ENCODE assay signal across 15 cellular contexts in the genomic region with DNA sequence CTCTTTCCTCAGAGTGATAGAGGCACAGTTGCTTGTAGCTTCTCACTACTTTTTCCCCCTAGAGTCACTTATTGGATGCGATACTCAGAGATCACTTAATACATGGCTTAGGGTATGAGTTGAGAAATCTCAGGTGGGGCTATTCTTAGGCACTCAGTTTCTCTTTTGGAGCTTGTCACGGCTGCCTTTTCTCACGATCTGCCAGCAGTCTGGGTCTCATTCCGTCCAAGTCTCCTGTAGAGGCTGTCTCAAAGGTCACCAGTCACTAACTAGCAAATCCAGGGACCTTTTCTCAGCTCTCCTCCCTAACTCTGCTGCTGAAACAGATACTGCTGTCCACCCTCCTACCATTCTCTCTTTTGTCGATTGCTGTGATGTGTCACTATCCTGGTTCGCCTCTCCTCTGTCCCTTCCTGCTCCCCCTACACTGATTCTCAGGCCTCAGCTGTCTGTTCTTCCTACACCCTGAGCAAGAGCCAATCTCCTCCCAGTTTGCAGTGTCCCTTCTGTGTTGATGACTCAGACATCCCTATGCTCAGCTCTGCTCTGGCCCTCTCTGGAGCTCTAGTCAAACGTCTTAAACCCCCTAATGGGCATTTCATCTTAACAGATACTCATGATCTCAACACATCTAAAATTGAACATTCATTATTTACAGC. TPM values are rescaled to one million over a fixed set of nuclear protein-coding genes. Genes with fewer than 3 reads are reported as not detected.
DNase-seq lines count a peak whose midpoint lies in the region; ATAC-seq, FAIRE-seq and TF ChIP-seq lines count a peak whose summit lies in the region.
"Had no signal": no experiment of that assay in that cellular context is flagged by ENCODE, and none has a peak within 500 bp of the region (broad histone marks: within the 10 kb centered on the region; RNA-seq: fewer than 3 reads in every experiment).

No MANE protein-coding gene starts in this region.

- no peak overlapping the region for H2AK9ac ChIP-seq in IMR-90 (replicated peaks; ENCODE audit: low read depth, low read length, poor library complexity)

- no peak for TF ChIP-seq CTCF in IMR-90 (conservative IDR thresholded peaks at IDR 0.05; ENCODE audit: low read depth, low read length)
- no peak for TF ChIP-seq CTCF in chondrocyte (IDR thresholded peaks at IDR 0.05)
- TF ChIP-seq CTCF in HepG2 (CRISPR knock-in tag; IDR thresholded peaks at IDR 0.05), result no peak
- TF ChIP-seq CTCF in GM10266 (IDR thresholded peaks at IDR 0.05; ENCODE audit: control insufficient read depth, insufficient read depth, low read depth, missing control alignments), result no peak

- FAIRE-seq in HepG2 (lab: Jason Lieb, UNC), result no peak
- FAIRE-seq: endothelial cell of umbilical vein, GM12891 had no signal

- H3K27me3 ChIP-seq in IMR-90 (ENCODE audit: control insufficient read depth, insufficient read depth, low read length), result peaks cover 12% of the 10 kb centered on the region
- H3K27me3 ChIP-seq in HepG2 (ENCODE audit: control insufficient read depth in 1 of 2, insufficient read depth in 2 of 2, low read length in 2 of 2), result no peaks in the 10 kb centered on the region

- H3K9me3 ChIP-seq in IMR-90 (ENCODE audit: control insufficient read depth, insufficient read depth, low read length) (no peaks in the 10 kb centered on the region), HepG2 (ENCODE audit: low read length) (no peaks in the 10 kb centered on the region)

- H3K56ac ChIP-seq in IMR-90 (ENCODE audit: extremely low read depth, insufficient read depth, low read length), result no peak overlapping the region

- peak overlapping the region; percentile 45 for H3K4ac ChIP-seq in IMR-90 (ENCODE audit: low read depth, low read length)

- peak overlapping the region; percentile 75; the same call in 2 of the 3 replicates for H2BK15ac ChIP-seq in IMR-90 (ENCODE audit: low read depth, low read length)

- no peak overlapping the region for H3K27ac ChIP-seq in IMR-90 (ENCODE audit: insufficient read depth, low read length)
- H3K27ac ChIP-seq in HepG2 (ENCODE audit: extremely low read length, insufficient read depth, low read length), result no peak overlapping the region
- H3K27ac ChIP-seq: VCaP had no signal

- DNase-seq in AG08395 (ENCODE audit: low spot score) (peak; percentile 88), IMR-90 (peak; percentile 60), chondrocyte (ENCODE audit: low spot score) (no peak), HepG2 (ENCODE audit: low spot score) (peak; percentile 12), middle frontal gyrus (ENCODE audit: extremely low spot score, low spot score) (no peak), GM10266 (ENCODE audit: extremely low spot score) (no peak), iPS-NIHi7 (ENCODE audit: extremely low spot score) (no peak), 8988T (no peak)
- DNase-seq: activated gamma-delta T cell treated with Interleukin-2 at 50 U/mL for 16 hours; stimulated activated CD4-positive, alpha-beta T cell treated with anti-CD3 and anti-CD28 coated beads, Interleukin-15, amount 100 ng/mL, for 24 hours had no signal

- H3K9ac ChIP-seq in IMR-90 (ENCODE audit: low read depth, low read length), result no peak overlapping the region
- H3K9ac ChIP-seq in HepG2 (ENCODE audit: insufficient read depth, low read depth, low read length), result no peak overlapping the region

- ATAC-seq in IMR-90 (ENCODE audit: low read depth), result peak; percentile 60
- peak; percentile 40; the same call in 2 of the 3 replicates for ATAC-seq in HepG2

- peak overlapping the region; percentile 29 for H2AK5ac ChIP-seq in IMR-90 (ENCODE audit: low read depth, low read length)

- H3K4me2 ChIP-seq in IMR-90 (ENCODE audit: low read depth, low read length) (no peak overlapping the region), HepG2 (ENCODE audit: low read depth, low read length) (peak overlapping the region; percentile 30)

- TF ChIP-seq RAD21 in IMR-90 (IDR thresholded peaks at IDR 0.05; ENCODE audit: low read length), result no peak
- no peak for TF ChIP-seq RAD21 in HepG2 (CRISPR knock-in tag; IDR thresholded peaks at IDR 0.05)

- H4K5ac ChIP-seq in IMR-90 (ENCODE audit: low read depth, low read length), result no peak overlapping the region

- H4K8ac ChIP-seq in IMR-90 (ENCODE audit: low read depth in 2 of 2, low read length in 2 of 2), result peak overlapping the region in 1 of 2 experiments; percentile 70; a peak in 2 of 4 replicates

- H3K9me3 Mint-ChIP-seq in chondrocyte (ENCODE audit: low read depth), result no peaks in the 10 kb centered on the region
- H3K9me3 Mint-ChIP-seq: memory B cell; stimulated activated naive CD8-positive, alpha-beta T cell treated with anti-CD3 and anti-CD28 coated beads, Interleukin-15, Interleukin-2, amounts not matched to agents 100 ng/mL and 50 ng/mL, for 24 hours had no signal

- intact Hi-C loops in IMR-90 (cut with micrococcal nuclease), result no loop called here
- intact Hi-C loops in HepG2 (cut with micrococcal nuclease; ENCODE audit: unreplicated experiment), result no loop called here

- peaks cover 6% of the 10 kb centered on the region for H3K36me3 Mint-ChIP-seq in chondrocyte (ENCODE audit: low read depth)
- H3K36me3 Mint-ChIP-seq: memory B cell had no signal

- BruUV-seq in IMR-90 (replicated peaks; lab: Mats Ljungman, UMichigan) (no TSS peak), HepG2 (replicated peaks; lab: Mats Ljungman, UMichigan) (no TSS peak)

- no peak overlapping the region for H3K23ac ChIP-seq in IMR-90 (ENCODE audit: low read depth, low read length)

- no peaks in the 10 kb centered on the region for H3K79me1 ChIP-seq in IMR-90 (ENCODE audit: low read depth in 1 of 2, low read length in 2 of 2)

- no peak overlapping the region for H3K4me3 Mint-ChIP-seq in chondrocyte (ENCODE audit: unreplicated experiment)
- H3K4me3 Mint-ChIP-seq: memory B cell; stimulated activated naive CD8-positive, alpha-beta T cell treated with anti-CD3 and anti-CD28 coated beads, Interleukin-15, Interleukin-2, amounts not matched to agents 100 ng/mL and 50 ng/mL, for 24 hours had no signal

- dilution Hi-C loops in IMR-90 (cut with HindIII; ENCODE audit: low sequenced_read_pairs, unreplicated experiment), result no loop called here

- H3K27ac Mint-ChIP-seq in chondrocyte (ENCODE audit: unreplicated experiment), result peak overlapping the region; percentile 53
- H3K27ac Mint-ChIP-seq: memory B cell; stimulated activated naive CD8-positive, alpha-beta T cell treated with anti-CD3 and anti-CD28 coated beads, Interleukin-15, Interleukin-2, amounts not matched to agents 100 ng/mL and 50 ng/mL, for 24 hours had no signal

- POLR2A ChIA-PET in IMR-90 (lab: Charles Lee; ENCODE audit: unreplicated experiment), result no interaction called here
- POLR2A ChIA-PET in HepG2 (lab: Yijun Ruan, JAX), result interaction anchor here (1.2 to 1.6 kb wide), 2 partner anchors 27 to 134 kb away, joined by 3 read pairs; a partner anchor contains a TSS

- H4K20me1 ChIP-seq in IMR-90 (ENCODE audit: insufficient read depth, low read length) (no peaks in the 10 kb centered on the region), HepG2 (ENCODE audit: insufficient read depth, low read length) (no peaks in the 10 kb centered on the region)

- H2AFZ ChIP-seq in IMR-90 (replicated peaks; ENCODE audit: low read length, poor library complexity) (peak overlapping the region; percentile 77), HepG2 (ENCODE audit: low read length) (peak overlapping the region; percentile 28)

- H3K18ac ChIP-seq in IMR-90 (ENCODE audit: low read depth, low read length), result no peak overlapping the region

- peak overlapping the region; percentile 59; the same call in 1 of the 2 replicates for H2BK120ac ChIP-seq in IMR-90 (ENCODE audit: low read depth, low read length)

- H3K27me3 Mint-ChIP-seq in chondrocyte (ENCODE audit: low read depth), result peaks cover 16% of the 10 kb centered on the region

- peak overlapping the region; percentile 80; the same call in 1 of the 2 replicates for H2BK20ac ChIP-seq in IMR-90 (ENCODE audit: low read depth, low read length)

- CTCF ChIA-PET in IMR-90 (lab: Yijun Ruan, JAX) (interaction anchor here (1.4 kb wide), 1 partner anchor 14 kb away, joined by 3 read pairs; no protein-coding TSS in a partner anchor), HepG2 (lab: Yijun Ruan, JAX; ENCODE audit: low intra/inter-chr PET ratio, low total read pairs) (no interaction called here)

- H3K4me3 ChIP-seq in IMR-90 (ENCODE audit: insufficient read depth, low read depth, low read length), result no peak overlapping the region
- no peak overlapping the region for H3K4me3 ChIP-seq in HepG2 (replicated peaks in 1 of 3; ENCODE audit: insufficient read depth in 1 of 3, low read depth in 2 of 3, low read length in 3 of 3)

- H3K79me2 ChIP-seq in HepG2 (ENCODE audit: insufficient read depth, low read length), result no peaks in the 10 kb centered on the region

- H3K4me1 ChIP-seq in IMR-90 (ENCODE audit: control insufficient read depth, insufficient read depth, low read length) (peaks cover 17% of the 10 kb centered on the region), HepG2 (ENCODE audit: insufficient read depth, low read length) (peaks cover 81% of the 10 kb centered on the region)

- TF ChIP-seq EP300 in HepG2 (IDR thresholded peaks at IDR 0.05; ENCODE audit: low read depth in 2 of 2, low read length in 2 of 2) (no peak), HepG2 (CRISPR knock-in tag; IDR thresholded peaks at IDR 0.05; ENCODE audit: borderline replicate concordance) (no peak)

- 76% methylated on average over 4 of the region's 7 CpGs; no CpG with 5 or more reads in 1 of the 2 experiments for WGBS in IMR-90 (ENCODE audit: extremely low coverage in 2 of 2, insufficient read length in 1 of 2), 2 experiments
- 25% methylated on average over 7 of the region's 7 CpGs for WGBS in HepG2 (ENCODE audit: low lambda C conversion rate)

- H3K36me3 ChIP-seq in IMR-90 (ENCODE audit: control insufficient read depth, insufficient read depth, low read length) (no peaks in the 10 kb centered on the region), HepG2 (replicated peaks in 1 of 2; ENCODE audit: control insufficient read depth in 1 of 2, insufficient read depth in 2 of 2, low read length in 2 of 2) (no peaks in the 10 kb centered on the region)

- in situ Hi-C loops in IMR-90 (cut with MboI; ENCODE audit: low sequenced_read_pairs), result no loop called here
- in situ Hi-C loops in HepG2 (cut with HindIII; ENCODE audit: extremely low pct_ligation_motif_present, low pct_unique_long_range_greater_than_20kb), result no loop called here

- no peak overlapping the region for H2BK5ac ChIP-seq in IMR-90 (ENCODE audit: low read depth, low read length, poor library complexity, severe bottlenecking)

- H3K9me1 ChIP-seq in IMR-90 (ENCODE audit: insufficient read depth, low read length), result peaks cover 26% of the 10 kb centered on the region

- H3K14ac ChIP-seq in IMR-90 (replicated peaks; ENCODE audit: low read depth, low read length), result peak overlapping the region; percentile 60

- TF ChIP-seq POLR2A in IMR-90 (IDR thresholded peaks at IDR 0.05; ENCODE audit: low read depth, low read length), result no peak
- TF ChIP-seq POLR2A in HepG2 (IDR thresholded peaks at IDR 0.05; ENCODE audit: insufficient read depth in 1 of 2, low read depth in 2 of 2, low read length in 2 of 2), result no peak

- peaks cover 32% of the 10 kb centered on the region for H3K4me1 Mint-ChIP-seq in chondrocyte (ENCODE audit: low read depth)
- H3K4me1 Mint-ChIP-seq: memory B cell had no signal

- peak overlapping the region; percentile 78; the same call in 1 of the 2 replicates for H4K91ac ChIP-seq in IMR-90 (ENCODE audit: insufficient read depth, low read depth, low read length)

RNA-seq across cellular contexts. Expression of a gene that starts 12.4 kb away (rescaled TPM):
- total RNA-seq in IMR-90 (2012; rRNA removed) (under 0.01 and 0.28 TPM in 2 replicates), chondrocyte (1.3 to 3.9 TPM (median 2.9 TPM) in 3 replicates), HepG2 (2016; rRNA removed; fragmentation: Illumina TruSeq; extraction: Trizol) (not detected in 2 replicates)
- polyA plus RNA-seq in IMR-90 (2012; rRNA removed) (0.14 and 0.15 TPM in 2 replicates), HepG2 (2011; rRNA removed) (0.16 TPM in 2 replicates)
- polyA plus RNA-seq in IMR-90 (2012; cell fraction: cytosol; rRNA removed), result 0.01 and 0.16 TPM in 2 replicates
- 0.35 and 0.52 TPM in 2 replicates for polyA plus RNA-seq in IMR-90 (2012; cell fraction: nucleus; rRNA removed; ENCODE audit: low replicate concordance)
- not detected in 2 replicates for total RNA-seq in HepG2 (2016; cell fraction: cytosol; rRNA removed; fragmentation: Illumina TruSeq; extraction: Trizol; ENCODE audit: low read depth)
- 0.02 TPM in 1 of 2 replicates, not detected in the other for total RNA-seq in HepG2 (2016; cell fraction: insoluble cytoplasmic fraction; rRNA removed; fragmentation: Illumina TruSeq; extraction: Trizol)
- 0.03 TPM in 1 of 2 replicates, not detected in the other for total RNA-seq in HepG2 (2016; cell fraction: membrane; rRNA removed; fragmentation: Illumina TruSeq; extraction: Trizol)
- total RNA-seq in HepG2 (2016; cell fraction: nucleus; rRNA removed; fragmentation: Illumina TruSeq; extraction: Trizol), result not detected in 2 replicates
- polyA plus RNA-seq in HepG2 (2011; cell fraction: cytosol; rRNA removed), result 0.04 and 0.16 TPM in 2 replicates
- 0.50 and 1.3 TPM in 2 replicates for polyA plus RNA-seq in HepG2 (2011; cell fraction: nucleus; rRNA removed)
- 0.16 and 0.95 TPM in 2 replicates for polyA plus RNA-seq in HepG2 (2012)
- polyA plus RNA-seq in HepG2 (2016; cell fraction: cytosol; fragmentation: Illumina TruSeq; extraction: Trizol; ENCODE audit: low read depth), result not detected in 2 replicates
- not detected in 2 replicates for polyA plus RNA-seq in HepG2 (2016; cell fraction: insoluble cytoplasmic fraction; fragmentation: Illumina TruSeq; extraction: Trizol; ENCODE audit: low read depth)
- polyA plus RNA-seq in HepG2 (2016; cell fraction: membrane; fragmentation: Illumina TruSeq; extraction: Trizol; ENCODE audit: low read depth), result not detected in 2 replicates
- polyA plus RNA-seq in HepG2 (2016; cell fraction: nucleus; fragmentation: Illumina TruSeq; extraction: Trizol; ENCODE audit: insufficient read depth, low read depth), result not detected in 2 replicates
- 0.07 and 0.44 TPM in 2 replicates for polyA minus RNA-seq in HepG2 (2011; rRNA and poly(A)+ RNA removed; ENCODE audit: low replicate concordance)
- polyA minus RNA-seq in HepG2 (2011; cell fraction: cytosol; rRNA and poly(A)+ RNA removed), result 0.18 and 0.79 TPM in 2 replicates
- polyA minus RNA-seq in HepG2 (2011; cell fraction: nucleus; rRNA and poly(A)+ RNA removed), result 0.26 and 0.37 TPM in 2 replicates
- total RNA-seq: endothelial cell of umbilical vein had no signal
- polyA plus RNA-seq: endothelial cell of umbilical vein had no signal

RNA-seq across cellular contexts. Expression of a gene that starts 23.4 kb away (rescaled TPM):
- total RNA-seq in IMR-90 (2012; rRNA removed) (not detected in 2 replicates), chondrocyte (not detected in 3 replicates), HepG2 (2016; rRNA removed; fragmentation: Illumina TruSeq; extraction: Trizol) (not detected in 2 replicates)
- polyA plus RNA-seq in IMR-90 (2012; rRNA removed) (not detected in 2 replicates), HepG2 (2011; rRNA removed) (not detected in 2 replicates)
- polyA plus RNA-seq in IMR-90 (2012; cell fraction: cytosol; rRNA removed), result not detected in 2 replicates
- not detected in 2 replicates for polyA plus RNA-seq in IMR-90 (2012; cell fraction: nucleus; rRNA removed; ENCODE audit: low replicate concordance)
- total RNA-seq in HepG2 (2016; cell fraction: cytosol; rRNA removed; fragmentation: Illumina TruSeq; extraction: Trizol; ENCODE audit: low read depth), result not detected in 2 replicates
- total RNA-seq in HepG2 (2016; cell fraction: insoluble cytoplasmic fraction; rRNA removed; fragmentation: Illumina TruSeq; extraction: Trizol), result not detected in 2 replicates
- not detected in 2 replicates for total RNA-seq in HepG2 (2016; cell fraction: membrane; rRNA removed; fragmentation: Illumina TruSeq; extraction: Trizol)
- not detected in 2 replicates for total RNA-seq in HepG2 (2016; cell fraction: nucleus; rRNA removed; fragmentation: Illumina TruSeq; extraction: Trizol)
- not detected in 2 replicates for polyA plus RNA-seq in HepG2 (2011; cell fraction: cytosol; rRNA removed)
- not detected in 2 replicates for polyA plus RNA-seq in HepG2 (2011; cell fraction: nucleus; rRNA removed)
- not detected in 2 replicates for polyA plus RNA-seq in HepG2 (2012)
- not detected in 2 replicates for polyA plus RNA-seq in HepG2 (2016; cell fraction: cytosol; fragmentation: Illumina TruSeq; extraction: Trizol; ENCODE audit: low read depth)
- not detected in 2 replicates for polyA plus RNA-seq in HepG2 (2016; cell fraction: insoluble cytoplasmic fraction; fragmentation: Illumina TruSeq; extraction: Trizol; ENCODE audit: low read depth)
- polyA plus RNA-seq in HepG2 (2016; cell fraction: membrane; fragmentation: Illumina TruSeq; extraction: Trizol; ENCODE audit: low read depth), result not detected in 2 replicates
- polyA plus RNA-seq in HepG2 (2016; cell fraction: nucleus; fragmentation: Illumina TruSeq; extraction: Trizol; ENCODE audit: insufficient read depth, low read depth), result not detected in 2 replicates
- not detected in 2 replicates for polyA minus RNA-seq in HepG2 (2011; rRNA and poly(A)+ RNA removed; ENCODE audit: low replicate concordance)
- polyA minus RNA-seq in HepG2 (2011; cell fraction: cytosol; rRNA and poly(A)+ RNA removed), result not detected in 2 replicates
- not detected in 2 replicates for polyA minus RNA-seq in HepG2 (2011; cell fraction: nucleus; rRNA and poly(A)+ RNA removed)
- total RNA-seq: endothelial cell of umbilical vein had no signal
- polyA plus RNA-seq: endothelial cell of umbilical vein had no signal

RNA-seq across cellular contexts. Expression of a gene that starts 29.6 kb away (rescaled TPM):
- total RNA-seq in IMR-90 (2012; rRNA removed), result 7.5 and 8.8 TPM in 2 replicates
- polyA plus RNA-seq in IMR-90 (2012; rRNA removed), result 25.2 and 26.3 TPM in 2 replicates
- 24.0 and 37.8 TPM in 2 replicates for polyA plus RNA-seq in IMR-90 (2012; cell fraction: cytosol; rRNA removed)
- polyA plus RNA-seq in IMR-90 (2012; cell fraction: nucleus; rRNA removed; ENCODE audit: low replicate concordance), result 23.9 and 55.0 TPM in 2 replicates
- total RNA-seq in chondrocyte, result 19.5 to 27.3 TPM (median 25.3 TPM) in 3 replicates
- 8.0 and 24.0 TPM in 2 replicates for total RNA-seq in HepG2 (2016; rRNA removed; fragmentation: Illumina TruSeq; extraction: Trizol)
- total RNA-seq in HepG2 (2016; cell fraction: cytosol; rRNA removed; fragmentation: Illumina TruSeq; extraction: Trizol; ENCODE audit: low read depth), result 1.8 and 1.9 TPM in 2 replicates
- total RNA-seq in HepG2 (2016; cell fraction: insoluble cytoplasmic fraction; rRNA removed; fragmentation: Illumina TruSeq; extraction: Trizol), result 7.7 and 25.9 TPM in 2 replicates
- 3.4 and 4.0 TPM in 2 replicates for total RNA-seq in HepG2 (2016; cell fraction: membrane; rRNA removed; fragmentation: Illumina TruSeq; extraction: Trizol)
- total RNA-seq in HepG2 (2016; cell fraction: nucleus; rRNA removed; fragmentation: Illumina TruSeq; extraction: Trizol), result 24.1 and 29.5 TPM in 2 replicates
- 41.0 and 52.1 TPM in 2 replicates for polyA plus RNA-seq in HepG2 (2011; rRNA removed)
- 36.7 and 58.5 TPM in 2 replicates for polyA plus RNA-seq in HepG2 (2011; cell fraction: cytosol; rRNA removed)
- polyA plus RNA-seq in HepG2 (2011; cell fraction: nucleus; rRNA removed), result 81.8 and 93.4 TPM in 2 replicates
- 24.4 and 32.1 TPM in 2 replicates for polyA plus RNA-seq in HepG2 (2012)
- 1.6 and 1.8 TPM in 2 replicates for polyA plus RNA-seq in HepG2 (2016; cell fraction: cytosol; fragmentation: Illumina TruSeq; extraction: Trizol; ENCODE audit: low read depth)
- polyA plus RNA-seq in HepG2 (2016; cell fraction: insoluble cytoplasmic fraction; fragmentation: Illumina TruSeq; extraction: Trizol; ENCODE audit: low read depth), result 7.6 and 8.9 TPM in 2 replicates
- polyA plus RNA-seq in HepG2 (2016; cell fraction: membrane; fragmentation: Illumina TruSeq; extraction: Trizol; ENCODE audit: low read depth), result 2.6 and 3.2 TPM in 2 replicates
- polyA plus RNA-seq in HepG2 (2016; cell fraction: nucleus; fragmentation: Illumina TruSeq; extraction: Trizol; ENCODE audit: insufficient read depth, low read depth), result 46.1 TPM in 2 replicates
- 27.5 and 60.2 TPM in 2 replicates for polyA minus RNA-seq in HepG2 (2011; rRNA and poly(A)+ RNA removed; ENCODE audit: low replicate concordance)
- 25.5 and 26.7 TPM in 2 replicates for polyA minus RNA-seq in HepG2 (2011; cell fraction: cytosol; rRNA and poly(A)+ RNA removed)
- 11.6 and 14.0 TPM in 2 replicates for polyA minus RNA-seq in HepG2 (2011; cell fraction: nucleus; rRNA and poly(A)+ RNA removed)

RNA-seq across cellular contexts. Expression of a gene that starts 46.7 kb away (rescaled TPM):
- total RNA-seq in IMR-90 (2012; rRNA removed) (not detected in 2 replicates), chondrocyte (not detected in 3 replicates), HepG2 (2016; rRNA removed; fragmentation: Illumina TruSeq; extraction: Trizol) (not detected in 2 replicates)
- polyA plus RNA-seq in IMR-90 (2012; rRNA removed) (not detected in 2 replicates), HepG2 (2011; rRNA removed) (not detected in 2 replicates)
- not detected in 2 replicates for polyA plus RNA-seq in IMR-90 (2012; cell fraction: cytosol; rRNA removed)
- polyA plus RNA-seq in IMR-90 (2012; cell fraction: nucleus; rRNA removed; ENCODE audit: low replicate concordance), result not detected in 2 replicates
- total RNA-seq in HepG2 (2016; cell fraction: cytosol; rRNA removed; fragmentation: Illumina TruSeq; extraction: Trizol; ENCODE audit: low read depth), result not detected in 2 replicates
- total RNA-seq in HepG2 (2016; cell fraction: insoluble cytoplasmic fraction; rRNA removed; fragmentation: Illumina TruSeq; extraction: Trizol), result not detected in 2 replicates
- total RNA-seq in HepG2 (2016; cell fraction: membrane; rRNA removed; fragmentation: Illumina TruSeq; extraction: Trizol), result not detected in 2 replicates
- total RNA-seq in HepG2 (2016; cell fraction: nucleus; rRNA removed; fragmentation: Illumina TruSeq; extraction: Trizol), result not detected in 2 replicates
- polyA plus RNA-seq in HepG2 (2011; cell fraction: cytosol; rRNA removed), result 0.01 TPM in 1 of 2 replicates, not detected in the other
- polyA plus RNA-seq in HepG2 (2011; cell fraction: nucleus; rRNA removed), result 0.03 and 0.06 TPM in 2 replicates
- not detected in 2 replicates for polyA plus RNA-seq in HepG2 (2012)
- polyA plus RNA-seq in HepG2 (2016; cell fraction: cytosol; fragmentation: Illumina TruSeq; extraction: Trizol; ENCODE audit: low read depth), result not detected in 2 replicates
- not detected in 2 replicates for polyA plus RNA-seq in HepG2 (2016; cell fraction: insoluble cytoplasmic fraction; fragmentation: Illumina TruSeq; extraction: Trizol; ENCODE audit: low read depth)
- polyA plus RNA-seq in HepG2 (2016; cell fraction: membrane; fragmentation: Illumina TruSeq; extraction: Trizol; ENCODE audit: low read depth), result not detected in 2 replicates
- polyA plus RNA-seq in HepG2 (2016; cell fraction: nucleus; fragmentation: Illumina TruSeq; extraction: Trizol; ENCODE audit: insufficient read depth, low read depth), result not detected in 2 replicates
- not detected in 2 replicates for polyA minus RNA-seq in HepG2 (2011; rRNA and poly(A)+ RNA removed; ENCODE audit: low replicate concordance)
- not detected in 2 replicates for polyA minus RNA-seq in HepG2 (2011; cell fraction: cytosol; rRNA and poly(A)+ RNA removed)
- not detected in 2 replicates for polyA minus RNA-seq in HepG2 (2011; cell fraction: nucleus; rRNA and poly(A)+ RNA removed)
- total RNA-seq: endothelial cell of umbilical vein had no signal
- polyA plus RNA-seq: endothelial cell of umbilical vein had no signal

RNA-seq across cellular contexts. Expression of a gene that starts 58.0 kb away (rescaled TPM):
- total RNA-seq in IMR-90 (2012; rRNA removed), result not detected in 2 replicates
- polyA plus RNA-seq in IMR-90 (2012; rRNA removed), result not detected in 2 replicates
- polyA plus RNA-seq in IMR-90 (2012; cell fraction: cytosol; rRNA removed), result not detected in 2 replicates
- not detected in 2 replicates for polyA plus RNA-seq in IMR-90 (2012; cell fraction: nucleus; rRNA removed; ENCODE audit: low replicate concordance)
- not detected in 3 replicates for total RNA-seq in chondrocyte
- total RNA-seq in HepG2 (2016; rRNA removed; fragmentation: Illumina TruSeq; extraction: Trizol), result 4.1 and 4.4 TPM in 2 replicates
- 1.3 and 1.6 TPM in 2 replicates for total RNA-seq in HepG2 (2016; cell fraction: cytosol; rRNA removed; fragmentation: Illumina TruSeq; extraction: Trizol; ENCODE audit: low read depth)
- 3.2 and 4.0 TPM in 2 replicates for total RNA-seq in HepG2 (2016; cell fraction: insoluble cytoplasmic fraction; rRNA removed; fragmentation: Illumina TruSeq; extraction: Trizol)
- total RNA-seq in HepG2 (2016; cell fraction: membrane; rRNA removed; fragmentation: Illumina TruSeq; extraction: Trizol), result 3.8 and 4.4 TPM in 2 replicates
- total RNA-seq in HepG2 (2016; cell fraction: nucleus; rRNA removed; fragmentation: Illumina TruSeq; extraction: Trizol), result 8.4 and 9.2 TPM in 2 replicates
- 9.9 and 10.3 TPM in 2 replicates for polyA plus RNA-seq in HepG2 (2011; rRNA removed)
- polyA plus RNA-seq in HepG2 (2011; cell fraction: cytosol; rRNA removed), result 5.4 and 7.7 TPM in 2 replicates
- polyA plus RNA-seq in HepG2 (2011; cell fraction: nucleus; rRNA removed), result 16.5 and 20.7 TPM in 2 replicates
- 3.2 and 4.8 TPM in 2 replicates for polyA plus RNA-seq in HepG2 (2012)
- 1.4 and 1.8 TPM in 2 replicates for polyA plus RNA-seq in HepG2 (2016; cell fraction: cytosol; fragmentation: Illumina TruSeq; extraction: Trizol; ENCODE audit: low read depth)
- 6.3 and 7.5 TPM in 2 replicates for polyA plus RNA-seq in HepG2 (2016; cell fraction: insoluble cytoplasmic fraction; fragmentation: Illumina TruSeq; extraction: Trizol; ENCODE audit: low read depth)
- polyA plus RNA-seq in HepG2 (2016; cell fraction: membrane; fragmentation: Illumina TruSeq; extraction: Trizol; ENCODE audit: low read depth), result 3.7 and 3.9 TPM in 2 replicates
- polyA plus RNA-seq in HepG2 (2016; cell fraction: nucleus; fragmentation: Illumina TruSeq; extraction: Trizol; ENCODE audit: insufficient read depth, low read depth), result 20.4 and 22.0 TPM in 2 replicates
- 34.8 TPM in 1 of 2 replicates, not detected in the other for polyA minus RNA-seq in HepG2 (2011; rRNA and poly(A)+ RNA removed; ENCODE audit: low replicate concordance)
- 4.8 and 5.5 TPM in 2 replicates for polyA minus RNA-seq in HepG2 (2011; cell fraction: cytosol; rRNA and poly(A)+ RNA removed)
- polyA minus RNA-seq in HepG2 (2011; cell fraction: nucleus; rRNA and poly(A)+ RNA removed), result 6.7 and 8.1 TPM in 2 replicates
- total RNA-seq: endothelial cell of umbilical vein had no signal
- polyA plus RNA-seq: endothelial cell of umbilical vein had no signal

Comparison
In these comparisons a context has a peak if more than half of its experiments do, and no peak if none do; other contexts are left out.
1. DNase-seq: peak in AG08395 (single experiment), IMR-90 (single experiment) and HepG2 (single experiment); none in chondrocyte (single experiment), middle frontal gyrus (single experiment), GM10266 (single experiment), iPS-NIHi7 (single experiment) and 8988T (single experiment).